In the genomic region with DNA sequence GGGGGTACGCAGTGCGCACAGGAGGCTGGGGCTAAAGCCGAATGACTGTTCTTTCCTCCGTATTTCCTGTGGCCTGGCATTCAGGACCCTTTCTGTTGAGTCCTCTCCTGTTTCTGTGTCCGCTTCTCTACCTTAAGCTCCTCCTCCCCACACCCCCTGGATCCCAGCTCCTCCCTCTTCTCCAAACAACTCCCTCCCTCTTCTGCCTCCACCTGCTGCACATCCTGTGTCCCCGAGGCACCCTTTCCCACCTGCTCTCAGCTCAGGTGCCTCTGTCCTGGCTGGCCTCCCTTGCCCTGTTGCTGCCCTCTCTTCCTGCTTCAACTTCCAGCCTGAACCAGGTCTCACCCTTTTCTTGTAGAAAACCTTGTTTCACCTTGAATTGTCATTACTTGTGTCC, we compare ENCODE assay signal across 26 cellular contexts. TPM values are rescaled to one million over a fixed set of nuclear protein-coding genes. Genes with fewer than 3 reads are reported as not detected.
DNase-seq lines count a peak whose midpoint lies in the region; FAIRE-seq and TF ChIP-seq lines count a peak whose summit lies in the region.
"Had no signal": no experiment of that assay in that cellular context is flagged by ENCODE, and none has a peak within 500 bp of the region (broad histone marks: within the 10 kb centered on the region; RNA-seq: fewer than 3 reads in every experiment).

No MANE protein-coding gene starts in this region.

- no peaks in the 10 kb centered on the region for H3K36me3 Mint-ChIP-seq in activated naive CD4-positive, alpha-beta T cell treated with anti-CD3 and anti-CD28 coated beads, Interleukin-2, amount 10 ng/mL, durations not matched to agents 7 days and 5 days
- H3K36me3 Mint-ChIP-seq: activated naive CD8-positive, alpha-beta T cell; naive thymus-derived CD4-positive, alpha-beta T cell; stimulated activated effector memory CD8-positive, alpha-beta T cell treated with anti-CD3 and anti-CD28 coated beads, Interleukin-12 subunit alpha, Interleukin-12 subunit beta, amount 100 ng/mL, for 72 hours had no signal

- POLR2A ChIA-PET in HEK293 (lab: Yijun Ruan, JAX), result no interaction called here

- H3K36me3 ChIP-seq in HEK293 (ENCODE audit: control insufficient read depth in 2 of 2, insufficient read depth in 1 of 2, low read length in 2 of 2) (no peaks in the 10 kb centered on the region), kidney (ENCODE audit: control insufficient read depth in 1 of 2, insufficient read depth in 2 of 2, low read length in 2 of 2) (no peaks in the 10 kb centered on the region)
- H3K36me3 ChIP-seq: esophagus squamous epithelium, pancreas, thoracic aorta had no signal

- H3K4me3 Mint-ChIP-seq in activated naive CD4-positive, alpha-beta T cell treated with anti-CD3 and anti-CD28 coated beads, Interleukin-2, amount 10 ng/mL, durations not matched to agents 7 days and 5 days, result no peak overlapping the region
- H3K4me3 Mint-ChIP-seq: activated naive CD8-positive, alpha-beta T cell; CD4-positive, alpha-beta T cell; naive thymus-derived CD4-positive, alpha-beta T cell; stimulated activated effector memory CD8-positive, alpha-beta T cell treated with anti-CD3 and anti-CD28 coated beads, Interleukin-12 subunit alpha, Interleukin-12 subunit beta, amount 100 ng/mL, for 72 hours had no signal

- H3K9ac ChIP-seq in kidney (ENCODE audit: low read length in 2 of 2), result no peak overlapping the region

- no peaks in the 10 kb centered on the region for H3K4me1 Mint-ChIP-seq in activated naive CD4-positive, alpha-beta T cell treated with anti-CD3 and anti-CD28 coated beads, Interleukin-2, amount 10 ng/mL, durations not matched to agents 7 days and 5 days
- H3K4me1 Mint-ChIP-seq: naive thymus-derived CD4-positive, alpha-beta T cell; stimulated activated effector memory CD8-positive, alpha-beta T cell treated with anti-CD3 and anti-CD28 coated beads, Interleukin-12 subunit alpha, Interleukin-12 subunit beta, amount 100 ng/mL, for 72 hours had no signal

- no peak overlapping the region for H3K27ac ChIP-seq in HEK293 (ENCODE audit: extremely low read depth, low read depth, low read length)
- H3K27ac ChIP-seq in kidney (ENCODE audit: low read depth in 2 of 2, low read length in 2 of 2), result peak overlapping the region; percentile 11 to 55
- H3K27ac ChIP-seq: esophagus squamous epithelium, pancreas, PC-9, SK-N-MC, thoracic aorta had no signal

- TF ChIP-seq CTCF in HEK293 (tag by site-specific recombination; IDR thresholded peaks at IDR 0.05) (no peak), kidney (IDR thresholded peaks at IDR 0.05; ENCODE audit: borderline replicate concordance, extremely low read depth, insufficient read depth) (no peak)

- H3K27ac Mint-ChIP-seq in activated naive CD4-positive, alpha-beta T cell treated with anti-CD3 and anti-CD28 coated beads, Interleukin-2, amount 10 ng/mL, durations not matched to agents 7 days and 5 days, result no peak overlapping the region
- H3K27ac Mint-ChIP-seq: activated naive CD8-positive, alpha-beta T cell; CD4-positive, alpha-beta T cell; naive thymus-derived CD4-positive, alpha-beta T cell; stimulated activated effector memory CD8-positive, alpha-beta T cell treated with anti-CD3 and anti-CD28 coated beads, Interleukin-12 subunit alpha, Interleukin-12 subunit beta, amount 100 ng/mL, for 72 hours had no signal

- H3K4me3 ChIP-seq in HEK293 (ENCODE audit: low read depth, low read length) (no peak overlapping the region), kidney (ENCODE audit: low read length in 2 of 2) (no peak overlapping the region)
- H3K4me3 ChIP-seq: esophagus squamous epithelium, pancreas, PC-9, SK-N-MC, thoracic aorta had no signal

- H3K27me3 Mint-ChIP-seq in activated naive CD4-positive, alpha-beta T cell treated with anti-CD3 and anti-CD28 coated beads, Interleukin-2, amount 10 ng/mL, durations not matched to agents 7 days and 5 days, result peaks cover 6% of the 10 kb centered on the region

- H3K4me1 ChIP-seq in HEK293 (ENCODE audit: control insufficient read depth, insufficient read depth, low read length) (peaks cover 13% of the 10 kb centered on the region), kidney (ENCODE audit: control insufficient read depth in 1 of 2, insufficient read depth in 1 of 2, low read depth in 1 of 2, low read length in 2 of 2) (peaks cover 32 to 44% of the 10 kb centered on the region in 2 donors)

- H3K9me3 ChIP-seq in HEK293 (ENCODE audit: control insufficient read depth, insufficient read depth, low read depth, low read length), result no peaks in the 10 kb centered on the region
- H3K9me3 ChIP-seq in kidney (ENCODE audit: control insufficient read depth in 1 of 2, low read length in 2 of 2), result no peaks in the 10 kb centered on the region
- H3K9me3 ChIP-seq: esophagus squamous epithelium, pancreas, thoracic aorta had no signal

- FAIRE-seq in kidney (lab: Jason Lieb, UNC), result no peak
- FAIRE-seq: HTR-8/SVneo, pancreas had no signal

- intact Hi-C loops in kidney (cut with DNase I), result no loop called here

- CTCF ChIA-PET in HEK293 (lab: Yijun Ruan, JAX), result interaction anchor here (0.7 to 3.0 kb wide), 3 partner anchors 29 to 57 kb away, joined by 3 to 20 read pairs (median 3); a partner anchor contains a TSS
- CTCF ChIA-PET in activated naive CD4-positive, alpha-beta T cell treated with anti-CD3 and anti-CD28 coated beads, Interleukin-2, amount 10 ng/mL, durations not matched to agents 7 days and 5 days (lab: Charles Lee), result no interaction called here

- DNase-seq in DMS153 (lab: John Stamatoyannopoulos, UW), result peak; percentile 89
- peak; percentile 16 for DNase-seq in RPMI8226
- DNase-seq in kidney, result no peak
- no peak for DNase-seq in activated naive CD4-positive, alpha-beta T cell treated with anti-CD3 and anti-CD28 coated beads, Interleukin-2, amount 10 ng/mL, durations not matched to agents 7 days and 5 days
- no peak for DNase-seq in NCI-H2107 treated with DMSO at 0.1 percent for 48 hours (lab: John Stamatoyannopoulos, UW; ENCODE audit: unreplicated experiment)
- DNase-seq in T-helper 2 cell, result no peak
- DNase-seq in SKM-1 treated with dmso at 0.1 percent for 144 hours (lab: John Stamatoyannopoulos, UW; ENCODE audit: unreplicated experiment), result no peak
- DNase-seq: activated CD4-positive, CD25-positive, alpha-beta regulatory T cell treated with anti-CD3 and anti-CD28 coated beads, Interleukin-2, amount 50 U/mL, for 72 hours; activated CD8-positive, alpha-beta memory T cell treated with anti-CD3 and anti-CD28 coated beads for 24 hours; activated T-cell treated with anti-CD3 and anti-CD28 coated beads, Interleukin-2, amount 50 U/mL, for 48 hours; CD4-positive, alpha-beta T cell; DND-41; effector CD8-positive, alpha-beta T cell; esophagus squamous epithelium; Karpas-422; naive thymus-derived CD4-positive, alpha-beta T cell; NCI-H1048; NCI-H446 treated with DMSO at 0.1 percent for 48 hours; pancreas had no signal

- H3K9me3 Mint-ChIP-seq in activated naive CD4-positive, alpha-beta T cell treated with anti-CD3 and anti-CD28 coated beads, Interleukin-2, amount 10 ng/mL, durations not matched to agents 7 days and 5 days, result no peaks in the 10 kb centered on the region
- H3K9me3 Mint-ChIP-seq: CD4-positive, alpha-beta T cell; naive thymus-derived CD4-positive, alpha-beta T cell; stimulated activated effector memory CD8-positive, alpha-beta T cell treated with anti-CD3 and anti-CD28 coated beads, Interleukin-12 subunit alpha, Interleukin-12 subunit beta, amount 100 ng/mL, for 72 hours had no signal

TF ChIP-seq in HEK293, 187 proteins besides CTCF, POLR2A, EP300 and RAD21:
- TF ChIP-seq ZNF658 (tag by site-specific recombination; IDR thresholded peaks at IDR 0.05) (no peak), SCRT2 (tag by site-specific recombination; IDR thresholded peaks at IDR 0.05) (peak; percentile 93), ZNF292 (tag by site-specific recombination; IDR thresholded peaks at IDR 0.05; ENCODE audit: borderline replicate concordance, low read depth) (no peak), SCRT1 (tag by site-specific recombination; IDR thresholded peaks at IDR 0.05; ENCODE audit: borderline replicate concordance) (peak; percentile 97)

RNA-seq across cellular contexts. Expression of a gene that starts 58.7 kb away (rescaled TPM):
- 62.0 TPM for total RNA-seq in kidney
- polyA plus RNA-seq in kidney (ENCODE audit: insufficient read depth, low read depth, low replicate concordance), result 19.8 TPM
- total RNA-seq: CD4-positive, alpha-beta T cell; naive thymus-derived CD4-positive, alpha-beta T cell; PC-9 had no signal
- polyA plus RNA-seq: naive thymus-derived CD4-positive, alpha-beta T cell had no signal

Comparison
In these comparisons a context has a peak if more than half of its experiments do, and no peak if none do; other contexts are left out.
1. DNase-seq: peak in DMS153 (single experiment) and RPMI8226 (single experiment); none in kidney (single experiment), activated naive CD4-positive, alpha-beta T cell treated with anti-CD3 and anti-CD28 coated beads, Interleukin-2, amount 10 ng/mL, durations not matched to agents 7 days and 5 days (single experiment), NCI-H2107 treated with DMSO at 0.1 percent for 48 hours (single experiment), T-helper 2 cell (0 of 5) and SKM-1 treated with dmso at 0.1 percent for 144 hours (single experiment).